15 cellular contexts compared by ENCODE assay signal in the genomic region with DNA sequence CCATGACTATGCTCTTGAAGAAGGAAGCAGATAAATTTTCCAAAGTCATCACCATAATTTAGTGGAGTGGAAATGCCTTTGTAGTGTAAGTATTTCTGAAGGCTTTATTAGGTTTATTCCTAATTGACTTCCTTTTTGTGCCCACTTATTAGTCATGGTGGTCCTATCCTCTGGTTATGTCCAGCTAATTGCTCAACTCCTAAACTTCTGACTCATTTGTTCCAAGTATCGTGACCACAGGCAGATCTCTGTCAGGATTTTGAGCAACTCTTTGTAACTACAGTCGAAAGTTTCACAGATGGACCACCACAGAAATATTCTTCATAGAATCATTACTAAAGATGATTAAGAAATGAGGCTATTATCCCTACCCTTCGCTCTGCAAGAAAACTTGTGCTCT.
A peak's percentile ranks its signal among the peaks of the same experiment; 100 is the strongest.
DNase-seq lines count a peak whose midpoint lies in the region; ATAC-seq, FAIRE-seq and TF ChIP-seq lines count a peak whose summit lies in the region.
"Had no signal": no experiment of that assay in that cellular context is flagged by ENCODE, and none has a peak within 500 bp of the region (broad histone marks: within the 10 kb centered on the region; RNA-seq: fewer than 3 reads in every experiment).

No MANE protein-coding gene starts in this region.

- ATAC-seq in left colon, result no peak
- ATAC-seq: activated CD8-positive, alpha-beta T cell treated with anti-CD3 and anti-CD28 coated beads for 36 hours had no signal

- H3K4me3 ChIP-seq in fibroblast of lung (replicated peaks in 1 of 4; ENCODE audit: control extremely low read depth in 1 of 4, insufficient read depth in 1 of 4, low read depth in 3 of 4, low read length in 4 of 4), result no peak overlapping the region
- peak overlapping the region; percentile 31 for H3K4me3 ChIP-seq in skeletal muscle satellite cell (ENCODE audit: low read length)
- H3K4me3 ChIP-seq: thoracic aorta had no signal

- H3K36me3 ChIP-seq in fibroblast of lung (ENCODE audit: control insufficient read depth, insufficient read depth, low read length), result no peaks in the 10 kb centered on the region
- no peaks in the 10 kb centered on the region for H3K36me3 ChIP-seq in skeletal muscle satellite cell (ENCODE audit: insufficient read depth, low read length)
- H3K36me3 ChIP-seq: thoracic aorta had no signal

- no peaks in the 10 kb centered on the region for H3K27me3 ChIP-seq in fibroblast of lung (ENCODE audit: control insufficient read depth, insufficient read depth, low read length)
- H3K27me3 ChIP-seq in skeletal muscle satellite cell (ENCODE audit: control insufficient read depth, insufficient read depth, low read length), result no peaks in the 10 kb centered on the region

- H3K79me2 ChIP-seq in fibroblast of lung (ENCODE audit: control insufficient read depth, insufficient read depth, low read length), result no peaks in the 10 kb centered on the region

- H3K9me3 ChIP-seq in fibroblast of lung (ENCODE audit: control insufficient read depth, insufficient read depth, low read depth, low read length) (no peaks in the 10 kb centered on the region), skeletal muscle satellite cell (replicated peaks; ENCODE audit: low read length) (no peaks in the 10 kb centered on the region)
- H3K9me3 ChIP-seq: thoracic aorta had no signal

- H3K27ac ChIP-seq in fibroblast of lung (ENCODE audit: insufficient read depth, low read length), result no peak overlapping the region
- H3K27ac ChIP-seq: thoracic aorta had no signal

- H3K4me1 ChIP-seq in fibroblast of lung (ENCODE audit: control insufficient read depth, extremely low read depth, insufficient read depth, low read length) (peaks cover 12% of the 10 kb centered on the region), skeletal muscle satellite cell (ENCODE audit: control insufficient read depth, insufficient read depth, low read length) (peaks cover 61% of the 10 kb centered on the region)

- TF ChIP-seq CTCF in fibroblast of lung (conservative IDR thresholded peaks at IDR 0.05 in 1 of 2, IDR thresholded peaks at IDR 0.05 in 1 of 2; ENCODE audit: low read depth in 1 of 2, low read length in 2 of 2), result no peak

- H4K20me1 ChIP-seq in fibroblast of lung (ENCODE audit: control insufficient read depth, extremely low read depth, insufficient read depth, low read length), result no peaks in the 10 kb centered on the region

- intact Hi-C loops in left colon (cut with DNase I, micrococcal nuclease), result no loop called here

- FAIRE-seq in H54 (lab: Jason Lieb, UNC), result peak; percentile 83

- in situ Hi-C loops in SK-MEL-5 (cut with HindIII; ENCODE audit: low pct_unique_long_range_greater_than_20kb, low sequenced_read_pairs), result no loop called here

- DNase-seq in H54 (ENCODE audit: insufficient read length, low spot score) (no peak), SK-MEL-5 (ENCODE audit: low read depth, low spot score) (peak; percentile 30), fibroblast of lung (ENCODE audit: low read depth in 2 of 2) (peak; percentile 93 to 95), DMS153 (lab: John Stamatoyannopoulos, UW) (no peak), left colon (no peak)
- DNase-seq in NK-92 treated with Interleukin-12 subunit alpha and Interleukin-12 subunit beta, amount 100 ng/mL, for 24 hours (lab: John Stamatoyannopoulos, UW), result no peak
- DNase-seq: activated CD8-positive, alpha-beta T cell treated with anti-CD3 and anti-CD28 coated beads for 36 hours; activated effector memory CD4-positive, alpha-beta T cell treated with Interleukin-2 at 50 U/mL for 16 hours; cerebellar nuclear complex; erythroblast; NCI-H1694; NCI-H524 treated with DMSO at 0.1 percent for 48 hours; SHP77 treated with DMSO at 0.1 percent for 48 hours had no signal

- H3K4me2 ChIP-seq in fibroblast of lung (ENCODE audit: extremely low read depth, insufficient read depth, low read length), result no peak overlapping the region
- H3K4me2 ChIP-seq in skeletal muscle satellite cell (ENCODE audit: low read length), result peak overlapping the region; percentile 64

- no peak for TF ChIP-seq POLR2A in H54 (IDR thresholded peaks at IDR 0.05; ENCODE audit: low read depth, low read length)

- no peak overlapping the region for H2AFZ ChIP-seq in fibroblast of lung (ENCODE audit: low read length)

- H3K9ac ChIP-seq in fibroblast of lung (ENCODE audit: insufficient read depth, low read length) (no peak overlapping the region), skeletal muscle satellite cell (ENCODE audit: low read depth, low read length) (peak overlapping the region; percentile 45)

Comparison
In these comparisons a context has a peak if more than half of its experiments do, and no peak if none do; other contexts are left out.
1. DNase-seq: peak in SK-MEL-5 (single experiment) and fibroblast of lung (2 of 2); none in H54 (single experiment), NK-92 treated with Interleukin-12 subunit alpha and Interleukin-12 subunit beta, amount 100 ng/mL, for 24 hours (single experiment), DMS153 (single experiment) and left colon (0 of 2).